Comparison of ENCODE assay signal across 15 cellular contexts in genomic region chr15:94467034-94467433, GRCh38.
A peak's percentile ranks its signal among the peaks of the same experiment; 100 is the strongest.
DNase-seq lines count a peak whose midpoint lies in the region; ATAC-seq and TF ChIP-seq lines count a peak whose summit lies in the region.
"Had no signal": no experiment of that assay in that cellular context is flagged by ENCODE, and none has a peak within 500 bp of the region (broad histone marks: within the 10 kb centered on the region; RNA-seq: fewer than 3 reads in every experiment).

No MANE protein-coding gene starts in this region.

- no peak overlapping the region for H3K27ac ChIP-seq in adrenal gland
- H3K27ac ChIP-seq: SK-N-MC had no signal

- TF ChIP-seq POLR2A in adrenal gland (IDR thresholded peaks at IDR 0.05) = no peak

- intact Hi-C loops in adrenal gland (cut with DNase I) = no loop called here

- no peaks in the 10 kb centered on the region for H3K27me3 ChIP-seq in adrenal gland

- DNase-seq in HuH-7 (ENCODE audit: low spot score) (peak; percentile 2), glomerular visceral epithelial cell (ENCODE audit: extremely low spot score) (peak; percentile 8), adrenal gland (no peak), NCI-H1436 treated with DMSO at 0.1 percent for 48 hours (lab: John Stamatoyannopoulos, UW) (no peak)
- DNase-seq: CD8-positive, alpha-beta memory T cell; NCI-H1048; NCI-H1694; NCI-H2107; NCI-H345; T-helper 1 cell had no signal

- ATAC-seq in GM18909 (IDR thresholded peaks at IDR 0.05; ENCODE audit: poor library complexity, unreplicated experiment) = peak; percentile 76
- no peak for ATAC-seq in GM18502 (IDR thresholded peaks at IDR 0.05; ENCODE audit: poor library complexity, unreplicated experiment)
- no peak for ATAC-seq in GM19324 (IDR thresholded peaks at IDR 0.05; ENCODE audit: low FRiP score, unreplicated experiment)
- ATAC-seq: GM23338 had no signal

- H3K4me3 ChIP-seq in adrenal gland = no peak overlapping the region
- H3K4me3 ChIP-seq: GM23338, SK-N-MC had no signal

- no peaks in the 10 kb centered on the region for H3K9me3 ChIP-seq in adrenal gland (replicated peaks in 1 of 3)

- WGBS in adrenal gland, 4 donors = 83 to 90% (median 87%) methylated on average over 1 of the region's 1 CpG

- TF ChIP-seq CTCF in adrenal gland (IDR thresholded peaks at IDR 0.05) = no peak

- no peaks in the 10 kb centered on the region for H3K36me3 ChIP-seq in adrenal gland (replicated peaks in 1 of 2)

- H3K4me1 ChIP-seq in adrenal gland (replicated peaks in 1 of 2) = no peaks in the 10 kb centered on the region

Comparison
In these comparisons a context has a peak if more than half of its experiments do, and no peak if none do; other contexts are left out.
1. DNase-seq: peak in HuH-7 (single experiment) and glomerular visceral epithelial cell (single experiment); none in adrenal gland (0 of 7) and NCI-H1436 treated with DMSO at 0.1 percent for 48 hours (single experiment).